ENCODE assay signal across 1 cellular context in the genomic region with DNA sequence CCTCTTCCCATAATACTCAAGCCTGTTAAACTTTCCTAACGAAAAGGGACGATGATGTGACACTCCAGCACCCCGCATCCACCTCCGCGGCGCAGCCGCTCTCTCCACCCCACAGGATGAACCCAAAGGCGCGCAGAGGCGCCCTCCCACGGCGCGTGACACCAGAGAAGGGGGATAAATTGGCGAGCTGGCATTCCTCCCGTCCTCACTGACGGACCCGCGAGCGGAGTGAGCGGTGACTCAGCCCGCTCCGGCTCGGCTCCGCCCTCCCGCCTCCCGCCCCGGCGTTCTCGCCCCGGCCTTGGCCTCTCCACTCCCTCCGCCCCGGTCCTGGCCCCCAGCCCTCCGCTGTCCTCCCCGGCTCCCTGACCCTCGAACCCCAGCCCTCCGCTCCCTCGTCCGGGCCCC.
TF ChIP-seq lines count a peak whose summit lies in the region.

No MANE protein-coding gene starts in this region.

TF ChIP-seq in HEK293, 187 proteins besides CTCF, POLR2A, EP300 and RAD21 (continued from another document and continues in another):
- TF ChIP-seq, protein P1, sequence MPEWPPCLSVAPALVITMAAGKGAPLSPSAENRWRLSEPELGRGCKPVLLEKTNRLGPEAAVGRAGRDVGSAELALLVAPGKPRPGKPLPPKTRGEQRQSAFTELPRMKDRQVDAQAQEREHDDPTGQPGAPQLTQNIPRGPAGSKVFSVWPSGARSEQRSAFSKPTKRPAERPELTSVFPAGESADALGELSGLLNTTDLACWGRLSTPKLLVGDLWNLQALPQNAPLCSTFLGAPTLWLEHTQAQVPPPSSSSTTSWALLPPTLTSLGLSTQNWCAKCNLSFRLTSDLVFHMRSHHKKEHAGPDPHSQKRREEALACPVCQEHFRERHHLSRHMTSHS (tag by site-specific recombination; IDR thresholded peaks at IDR 0.05), result no peak
- TF ChIP-seq, protein P2, sequence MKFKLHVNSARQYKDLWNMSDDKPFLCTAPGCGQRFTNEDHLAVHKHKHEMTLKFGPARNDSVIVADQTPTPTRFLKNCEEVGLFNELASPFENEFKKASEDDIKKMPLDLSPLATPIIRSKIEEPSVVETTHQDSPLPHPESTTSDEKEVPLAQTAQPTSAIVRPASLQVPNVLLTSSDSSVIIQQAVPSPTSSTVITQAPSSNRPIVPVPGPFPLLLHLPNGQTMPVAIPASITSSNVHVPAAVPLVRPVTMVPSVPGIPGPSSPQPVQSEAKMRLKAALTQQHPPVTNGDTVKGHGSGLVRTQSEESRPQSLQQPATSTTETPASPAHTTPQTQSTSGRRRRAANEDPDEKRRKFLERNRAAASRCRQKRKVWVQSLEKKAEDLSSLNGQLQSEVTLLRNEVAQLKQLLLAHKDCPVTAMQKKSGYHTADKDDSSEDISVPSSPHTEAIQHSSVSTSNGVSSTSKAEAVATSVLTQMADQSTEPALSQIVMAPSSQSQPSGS (tag by site-specific recombination; IDR thresholded peaks at IDR 0.05; ENCODE audit: low read depth), result no peak
- TF ChIP-seq, protein P3, sequence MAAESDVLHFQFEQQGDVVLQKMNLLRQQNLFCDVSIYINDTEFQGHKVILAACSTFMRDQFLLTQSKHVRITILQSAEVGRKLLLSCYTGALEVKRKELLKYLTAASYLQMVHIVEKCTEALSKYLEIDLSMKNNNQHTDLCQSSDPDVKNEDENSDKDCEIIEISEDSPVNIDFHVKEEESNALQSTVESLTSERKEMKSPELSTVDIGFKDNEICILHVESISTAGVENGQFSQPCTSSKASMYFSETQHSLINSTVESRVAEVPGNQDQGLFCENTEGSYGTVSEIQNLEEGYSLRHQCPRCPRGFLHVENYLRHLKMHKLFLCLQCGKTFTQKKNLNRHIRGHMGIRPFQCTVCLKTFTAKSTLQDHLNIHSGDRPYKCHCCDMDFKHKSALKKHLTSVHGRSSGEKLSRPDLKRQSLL (tag by site-specific recombination; IDR thresholded peaks at IDR 0.05), result no peak
- TF ChIP-seq, protein P4, sequence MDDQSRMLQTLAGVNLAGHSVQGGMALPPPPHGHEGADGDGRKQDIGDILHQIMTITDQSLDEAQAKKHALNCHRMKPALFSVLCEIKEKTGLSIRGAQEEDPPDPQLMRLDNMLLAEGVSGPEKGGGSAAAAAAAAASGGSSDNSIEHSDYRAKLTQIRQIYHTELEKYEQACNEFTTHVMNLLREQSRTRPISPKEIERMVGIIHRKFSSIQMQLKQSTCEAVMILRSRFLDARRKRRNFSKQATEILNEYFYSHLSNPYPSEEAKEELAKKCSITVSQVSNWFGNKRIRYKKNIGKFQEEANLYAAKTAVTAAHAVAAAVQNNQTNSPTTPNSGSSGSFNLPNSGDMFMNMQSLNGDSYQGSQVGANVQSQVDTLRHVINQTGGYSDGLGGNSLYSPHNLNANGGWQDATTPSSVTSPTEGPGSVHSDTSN (CRISPR knock-in tag; IDR thresholded peaks at IDR 0.05), result no peak
- TF ChIP-seq ZNF707 (tag by site-specific recombination; IDR thresholded peaks at IDR 0.05), result no peak
- no peak for TF ChIP-seq HOXC10 (CRISPR knock-in tag; IDR thresholded peaks at IDR 0.05)
- peak; percentile 56; the same call in 1 of the 2 replicates for TF ChIP-seq ZNF610 (tag by site-specific recombination; IDR thresholded peaks at IDR 0.05; ENCODE audit: borderline replicate concordance)
- TF ChIP-seq, protein P5, sequence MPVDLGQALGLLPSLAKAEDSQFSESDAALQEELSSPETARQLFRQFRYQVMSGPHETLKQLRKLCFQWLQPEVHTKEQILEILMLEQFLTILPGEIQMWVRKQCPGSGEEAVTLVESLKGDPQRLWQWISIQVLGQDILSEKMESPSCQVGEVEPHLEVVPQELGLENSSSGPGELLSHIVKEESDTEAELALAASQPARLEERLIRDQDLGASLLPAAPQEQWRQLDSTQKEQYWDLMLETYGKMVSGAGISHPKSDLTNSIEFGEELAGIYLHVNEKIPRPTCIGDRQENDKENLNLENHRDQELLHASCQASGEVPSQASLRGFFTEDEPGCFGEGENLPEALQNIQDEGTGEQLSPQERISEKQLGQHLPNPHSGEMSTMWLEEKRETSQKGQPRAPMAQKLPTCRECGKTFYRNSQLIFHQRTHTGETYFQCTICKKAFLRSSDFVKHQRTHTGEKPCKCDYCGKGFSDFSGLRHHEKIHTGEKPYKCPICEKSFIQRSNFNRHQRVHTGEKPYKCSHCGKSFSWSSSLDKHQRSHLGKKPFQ (tag by site-specific recombination; IDR thresholded peaks at IDR 0.05), result 0 out of 2 replicates have a peak, but pooled peaks have one; percentile 31
- TF ChIP-seq ZNF416 (tag by site-specific recombination; IDR thresholded peaks at IDR 0.05), result no peak
- no peak for TF ChIP-seq ZNF548 (tag by site-specific recombination; IDR thresholded peaks at IDR 0.05)
- TF ChIP-seq ZIC2 (tag by site-specific recombination; IDR thresholded peaks at IDR 0.05), result peak; percentile 76
- TF ChIP-seq ZEB2 (tag by site-specific recombination; IDR thresholded peaks at IDR 0.05), result peak; percentile 91
- no peak for TF ChIP-seq GFI1B (tag by site-specific recombination; IDR thresholded peaks at IDR 0.05)
- TF ChIP-seq ZNF324 (tag by site-specific recombination; IDR thresholded peaks at IDR 0.05), result peak; percentile 85
- TF ChIP-seq ZNF660 (tag by site-specific recombination; IDR thresholded peaks at IDR 0.05), result peak; percentile 53
- TF ChIP-seq, protein P6, sequence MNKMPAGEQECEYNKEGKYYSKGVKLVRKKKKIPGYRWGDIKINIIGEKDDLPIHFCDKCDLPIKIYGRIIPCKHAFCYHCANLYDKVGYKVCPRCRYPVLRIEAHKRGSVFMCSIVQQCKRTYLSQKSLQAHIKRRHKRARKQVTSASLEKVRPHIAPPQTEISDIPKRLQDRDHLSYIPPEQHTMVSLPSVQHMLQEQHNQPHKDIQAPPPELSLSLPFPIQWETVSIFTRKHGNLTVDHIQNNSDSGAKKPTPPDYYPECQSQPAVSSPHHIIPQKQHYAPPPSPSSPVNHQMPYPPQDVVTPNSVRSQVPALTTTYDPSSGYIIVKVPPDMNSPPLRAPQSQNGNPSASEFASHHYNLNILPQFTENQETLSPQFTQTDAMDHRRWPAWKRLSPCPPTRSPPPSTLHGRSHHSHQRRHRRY (tag by site-specific recombination; IDR thresholded peaks at IDR 0.05), result no peak
- TF ChIP-seq, protein P7, sequence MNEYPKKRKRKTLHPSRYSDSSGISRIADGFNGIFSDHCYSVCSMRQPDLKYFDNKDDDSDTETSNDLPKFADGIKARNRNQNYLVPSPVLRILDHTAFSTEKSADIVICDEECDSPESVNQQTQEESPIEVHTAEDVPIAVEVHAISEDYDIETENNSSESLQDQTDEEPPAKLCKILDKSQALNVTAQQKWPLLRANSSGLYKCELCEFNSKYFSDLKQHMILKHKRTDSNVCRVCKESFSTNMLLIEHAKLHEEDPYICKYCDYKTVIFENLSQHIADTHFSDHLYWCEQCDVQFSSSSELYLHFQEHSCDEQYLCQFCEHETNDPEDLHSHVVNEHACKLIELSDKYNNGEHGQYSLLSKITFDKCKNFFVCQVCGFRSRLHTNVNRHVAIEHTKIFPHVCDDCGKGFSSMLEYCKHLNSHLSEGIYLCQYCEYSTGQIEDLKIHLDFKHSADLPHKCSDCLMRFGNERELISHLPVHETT (tag by site-specific recombination; IDR thresholded peaks at IDR 0.05), result peak; percentile 52; the same call in 1 of the 2 replicates
- no peak for TF ChIP-seq ZNF510 (tag by site-specific recombination; IDR thresholded peaks at IDR 0.05; ENCODE audit: insufficient replicate concordance)
- no peak for TF ChIP-seq ZBTB8A (tag by site-specific recombination; IDR thresholded peaks at IDR 0.05)
- TF ChIP-seq ZNF146 (tag by site-specific recombination; IDR thresholded peaks at IDR 0.05), result 0 out of 2 replicates have a peak, but pooled peaks have one; percentile 6
- no peak for TF ChIP-seq ZNF10 (tag by site-specific recombination; IDR thresholded peaks at IDR 0.05)
- TF ChIP-seq, protein P8, sequence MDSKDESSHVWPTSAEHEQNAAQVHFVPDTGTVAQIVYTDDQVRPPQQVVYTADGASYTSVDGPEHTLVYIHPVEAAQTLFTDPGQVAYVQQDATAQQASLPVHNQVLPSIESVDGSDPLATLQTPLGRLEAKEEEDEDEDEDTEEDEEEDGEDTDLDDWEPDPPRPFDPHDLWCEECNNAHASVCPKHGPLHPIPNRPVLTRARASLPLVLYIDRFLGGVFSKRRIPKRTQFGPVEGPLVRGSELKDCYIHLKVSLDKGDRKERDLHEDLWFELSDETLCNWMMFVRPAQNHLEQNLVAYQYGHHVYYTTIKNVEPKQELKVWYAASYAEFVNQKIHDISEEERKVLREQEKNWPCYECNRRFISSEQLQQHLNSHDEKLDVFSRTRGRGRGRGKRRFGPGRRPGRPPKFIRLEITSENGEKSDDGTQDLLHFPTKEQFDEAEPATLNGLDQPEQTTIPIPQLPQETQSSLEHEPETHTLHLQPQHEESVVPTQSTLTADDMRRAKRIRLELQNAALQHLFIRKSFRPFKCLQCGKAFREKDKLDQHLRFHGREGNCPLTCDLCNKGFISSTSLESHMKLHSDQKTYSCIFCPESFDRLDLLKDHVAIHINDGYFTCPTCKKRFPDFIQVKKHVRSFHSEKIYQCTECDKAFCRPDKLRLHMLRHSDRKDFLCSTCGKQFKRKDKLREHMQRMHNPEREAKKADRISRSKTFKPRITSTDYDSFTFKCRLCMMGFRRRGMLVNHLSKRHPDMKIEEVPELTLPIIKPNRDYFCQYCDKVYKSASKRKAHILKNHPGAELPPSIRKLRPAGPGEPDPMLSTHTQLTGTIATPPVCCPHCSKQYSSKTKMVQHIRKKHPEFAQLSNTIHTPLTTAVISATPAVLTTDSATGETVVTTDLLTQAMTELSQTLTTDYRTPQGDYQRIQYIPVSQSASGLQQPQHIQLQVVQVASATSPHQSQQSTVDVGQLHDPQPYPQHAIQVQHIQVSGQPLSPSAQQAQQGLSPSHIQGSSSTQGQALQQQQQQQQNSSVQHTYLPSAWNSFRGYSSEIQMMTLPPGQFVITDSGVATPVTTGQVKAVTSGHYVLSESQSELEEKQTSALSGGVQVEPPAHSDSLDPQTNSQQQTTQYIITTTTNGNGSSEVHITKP (tag by site-specific recombination; IDR thresholded peaks at IDR 0.05), result peak; percentile 67
- no peak for TF ChIP-seq ZNF23 (tag by site-specific recombination; IDR thresholded peaks at IDR 0.05; ENCODE audit: borderline replicate concordance)
- 0 out of 2 replicates have a peak, but pooled peaks have one; percentile 30 for TF ChIP-seq KLF7 (tag by site-specific recombination; IDR thresholded peaks at IDR 0.05; ENCODE audit: borderline replicate concordance)
- peak; percentile 62 for TF ChIP-seq WT1 (tag by site-specific recombination; IDR thresholded peaks at IDR 0.05)
- no peak for TF ChIP-seq ZNF664 (tag by site-specific recombination; IDR thresholded peaks at IDR 0.05)
- TF ChIP-seq ZFHX2 (tag by site-specific recombination; conservative IDR thresholded peaks at IDR 0.05), result peak; percentile 87
- TF ChIP-seq, protein P9, sequence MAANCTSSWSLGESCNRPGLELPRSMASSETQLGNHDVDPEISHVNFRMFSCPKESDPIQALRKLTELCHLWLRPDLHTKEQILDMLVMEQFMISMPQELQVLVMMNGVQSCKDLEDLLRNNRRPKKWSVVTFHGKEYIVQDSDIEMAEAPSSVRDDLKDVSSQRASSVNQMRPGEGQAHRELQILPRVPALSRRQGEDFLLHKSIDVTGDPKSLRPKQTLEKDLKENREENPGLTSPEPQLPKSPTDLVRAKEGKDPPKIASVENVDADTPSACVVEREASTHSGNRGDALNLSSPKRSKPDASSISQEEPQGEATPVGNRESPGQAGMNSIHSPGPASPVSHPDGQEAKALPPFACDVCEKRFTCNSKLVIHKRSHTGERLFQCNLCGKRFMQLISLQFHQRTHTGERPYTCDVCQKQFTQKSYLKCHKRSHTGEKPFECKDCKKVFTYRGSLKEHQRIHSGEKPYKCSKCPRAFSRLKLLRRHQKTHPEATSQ (tag by site-specific recombination; IDR thresholded peaks at IDR 0.05), result no peak
- TF ChIP-seq, protein P10, sequence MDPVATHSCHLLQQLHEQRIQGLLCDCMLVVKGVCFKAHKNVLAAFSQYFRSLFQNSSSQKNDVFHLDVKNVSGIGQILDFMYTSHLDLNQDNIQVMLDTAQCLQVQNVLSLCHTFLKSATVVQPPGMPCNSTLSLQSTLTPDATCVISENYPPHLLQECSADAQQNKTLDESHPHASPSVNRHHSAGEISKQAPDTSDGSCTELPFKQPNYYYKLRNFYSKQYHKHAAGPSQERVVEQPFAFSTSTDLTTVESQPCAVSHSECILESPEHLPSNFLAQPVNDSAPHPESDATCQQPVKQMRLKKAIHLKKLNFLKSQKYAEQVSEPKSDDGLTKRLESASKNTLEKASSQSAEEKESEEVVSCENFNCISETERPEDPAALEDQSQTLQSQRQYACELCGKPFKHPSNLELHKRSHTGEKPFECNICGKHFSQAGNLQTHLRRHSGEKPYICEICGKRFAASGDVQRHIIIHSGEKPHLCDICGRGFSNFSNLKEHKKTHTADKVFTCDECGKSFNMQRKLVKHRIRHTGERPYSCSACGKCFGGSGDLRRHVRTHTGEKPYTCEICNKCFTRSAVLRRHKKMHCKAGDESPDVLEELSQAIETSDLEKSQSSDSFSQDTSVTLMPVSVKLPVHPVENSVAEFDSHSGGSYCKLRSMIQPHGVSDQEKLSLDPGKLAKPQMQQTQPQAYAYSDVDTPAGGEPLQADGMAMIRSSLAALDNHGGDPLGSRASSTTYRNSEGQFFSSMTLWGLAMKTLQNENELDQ (tag by site-specific recombination; IDR thresholded peaks at IDR 0.05; ENCODE audit: low read depth), result no peak
- peak; percentile 87 for TF ChIP-seq ZFP37 (tag by site-specific recombination; IDR thresholded peaks at IDR 0.05)
- no peak for TF ChIP-seq ZNF2 (tag by site-specific recombination; IDR thresholded peaks at IDR 0.05)
- TF ChIP-seq, protein P11, sequence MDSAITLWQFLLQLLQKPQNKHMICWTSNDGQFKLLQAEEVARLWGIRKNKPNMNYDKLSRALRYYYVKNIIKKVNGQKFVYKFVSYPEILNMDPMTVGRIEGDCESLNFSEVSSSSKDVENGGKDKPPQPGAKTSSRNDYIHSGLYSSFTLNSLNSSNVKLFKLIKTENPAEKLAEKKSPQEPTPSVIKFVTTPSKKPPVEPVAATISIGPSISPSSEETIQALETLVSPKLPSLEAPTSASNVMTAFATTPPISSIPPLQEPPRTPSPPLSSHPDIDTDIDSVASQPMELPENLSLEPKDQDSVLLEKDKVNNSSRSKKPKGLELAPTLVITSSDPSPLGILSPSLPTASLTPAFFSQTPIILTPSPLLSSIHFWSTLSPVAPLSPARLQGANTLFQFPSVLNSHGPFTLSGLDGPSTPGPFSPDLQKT (IDR thresholded peaks at IDR 0.05; ENCODE audit: borderline replicate concordance, low read depth, low read length), result no peak
- TF ChIP-seq ZNF366 (tag by site-specific recombination; conservative IDR thresholded peaks at IDR 0.05), result peak; percentile 89
- TF ChIP-seq ZSCAN16 (tag by site-specific recombination; IDR thresholded peaks at IDR 0.05), result no peak
- peak; percentile 55; the same call in 1 of the 2 replicates for TF ChIP-seq BCL11B (tag by site-specific recombination; IDR thresholded peaks at IDR 0.05; ENCODE audit: low read depth)
